In genomic region chr6:15285682-15286294, GRCh38 we compare ENCODE assay signal across 1 cellular context.
TF ChIP-seq lines count a peak whose summit lies in the region.

No MANE protein-coding gene starts in this region.

TF ChIP-seq in H1, 55 proteins besides CTCF, POLR2A, EP300 and RAD21:
- TF ChIP-seq KDM5A (IDR thresholded peaks at IDR 0.05; ENCODE audit: low read length) (no peak), SIX5 (IDR thresholded peaks at IDR 0.05; ENCODE audit: low read depth, low read length) (no peak), TBP (IDR thresholded peaks at IDR 0.05; ENCODE audit: low read depth, low read length) (no peak), PHF8 (conservative IDR thresholded peaks at IDR 0.05; ENCODE audit: low read depth, low read length) (no peak), SP4 (IDR thresholded peaks at IDR 0.05; ENCODE audit: low read length) (no peak), CHD1 (IDR thresholded peaks at IDR 0.05; ENCODE audit: low read depth, low read length) (no peak), RNF2 (IDR thresholded peaks at IDR 0.05; ENCODE audit: borderline replicate concordance, low read depth, low read length, missing control alignments, poor library complexity, severe bottlenecking) (no peak), KDM4A (IDR thresholded peaks at IDR 0.05; ENCODE audit: low read depth, low read length, severe bottlenecking) (no peak), EZH2 (IDR thresholded peaks at IDR 0.05; ENCODE audit: low read depth, low read length, severe bottlenecking) (no peak)
